ENCODE assay signal across 30 cellular contexts in the genomic region with DNA sequence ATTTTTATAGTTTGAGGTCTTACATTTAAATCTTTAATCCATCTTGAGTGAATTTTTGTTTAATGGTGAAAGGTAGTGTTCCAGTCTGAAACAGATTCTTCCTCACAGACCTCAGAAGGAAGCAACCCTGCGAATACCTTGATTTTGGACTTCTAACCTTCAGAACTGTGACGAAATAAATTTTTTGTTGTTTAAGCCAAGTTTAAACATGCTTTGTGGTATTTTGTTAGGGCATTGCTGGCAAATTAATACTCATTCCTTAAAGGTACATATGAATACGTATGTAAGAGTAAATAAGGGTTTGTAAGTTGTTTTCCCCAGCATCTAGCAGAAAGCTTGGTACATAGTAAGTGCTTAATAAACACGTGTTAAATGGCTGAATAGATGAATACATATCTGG.
"Had no signal": no experiment of that assay in that cellular context is flagged by ENCODE, and none has a peak within 500 bp of the region (broad histone marks: within the 10 kb centered on the region; RNA-seq: fewer than 3 reads in every experiment).

No MANE protein-coding gene starts in this region.

- DNase-seq: hippocampal formation; kidney glomerular epithelial cell; left cardiac atrium; lower lobe of right lung; mesendoderm; naive B cell; natural killer cell; nephron progenitor cell; occipital lobe; ovary; right lobe of liver; stimulated activated CD4-positive, alpha-beta T cell treated with anti-CD3 and anti-CD28 coated beads, Interleukin-1b, Interleukin-23, amount 100 ng/mL, for 48 hours; stimulated activated CD4-positive, alpha-beta T cell treated with anti-CD3 and anti-CD28 coated beads, Interleukin-2, amount 100 ng/mL, for 48 hours; stimulated activated CD4-positive, alpha-beta T cell treated with anti-CD3 and anti-CD28 coated beads, Interleukin-4, amount 100 ng/mL, for 4 hours; stimulated activated CD8-positive, alpha-beta memory T cell treated with anti-CD3 and anti-CD28 coated beads, Interleukin-4, amount 100 ng/mL, for 48 hours; stimulated activated naive CD4-positive, alpha-beta T cell treated with Interleukin-2 at 50 U/mL for 16 hours; stimulated activated naive CD8-positive, alpha-beta T cell treated with anti-CD3 and anti-CD28 coated beads, Interleukin-15, amount 100 ng/mL, for 72 hours; substantia nigra; uterus had no signal

- H3K36me3 ChIP-seq: lower lobe of right lung, neural progenitor cell, neutrophil, ovary, right atrium auricular region, right lobe of liver, tibial nerve, uterus had no signal

- H3K4me3 ChIP-seq: lower lobe of right lung, neural progenitor cell, ovary, right atrium auricular region, right lobe of liver, smooth muscle cell, tibial nerve, uterus had no signal

- H3K4me1 Mint-ChIP-seq: naive B cell; natural killer cell; neural progenitor cell; stimulated activated memory B cell treated with anti-CD40 and anti-IgM and Interleukin-4, amounts not matched to agents 10 μg/mL and 1 μg/mL and 100 μg/mL, for 72 hours; stimulated activated naive CD8-positive, alpha-beta T cell treated with anti-CD3 and anti-CD28 coated beads, Interleukin-15, amount 100 ng/mL, for 72 hours had no signal

- H3K36me3 Mint-ChIP-seq: mesothelial cell of epicardium; natural killer cell; neural progenitor cell; stimulated activated memory B cell treated with anti-CD40 and anti-IgM and Interleukin-4, amounts not matched to agents 10 μg/mL and 1 μg/mL and 100 μg/mL, for 72 hours; type B pancreatic cell had no signal

- ATAC-seq: left cardiac atrium; left lobe of liver; lower lobe of right lung; natural killer cell; right lobe of liver; stimulated activated memory B cell treated with anti-CD40 and anti-IgM and Interleukin-4, amounts not matched to agents 10 μg/mL and 1 μg/mL and 100 μg/mL, for 72 hours; stimulated activated naive CD8-positive, alpha-beta T cell treated with anti-CD3 and anti-CD28 coated beads, Interleukin-15, amount 100 ng/mL, for 72 hours had no signal

- H3K27ac Mint-ChIP-seq: mesothelial cell of epicardium; naive B cell; natural killer cell; nephron progenitor cell; neural progenitor cell; progenitor cell of endocrine pancreas; stimulated activated memory B cell treated with anti-CD40 and anti-IgM and Interleukin-4, amounts not matched to agents 10 μg/mL and 1 μg/mL and 100 μg/mL, for 72 hours; type B pancreatic cell had no signal

- H3K27ac ChIP-seq: lower lobe of right lung, neural progenitor cell, neutrophil, ovary, right atrium auricular region, right lobe of liver, tibial nerve, uterus had no signal

- H3K27me3 ChIP-seq: neural progenitor cell, neutrophil, ovary, right atrium auricular region, right lobe of liver, tibial nerve, uterus had no signal

- H3K4me2 ChIP-seq: neural progenitor cell, smooth muscle cell had no signal

- H3K9ac ChIP-seq: neural progenitor cell had no signal

- H3K4me3 Mint-ChIP-seq: mesothelial cell of epicardium; naive B cell; natural killer cell; nephron progenitor cell; neural progenitor cell; stimulated activated memory B cell treated with anti-CD40 and anti-IgM and Interleukin-4, amounts not matched to agents 10 μg/mL and 1 μg/mL and 100 μg/mL, for 72 hours; stimulated activated naive CD8-positive, alpha-beta T cell treated with anti-CD3 and anti-CD28 coated beads, Interleukin-15, amount 100 ng/mL, for 72 hours; type B pancreatic cell had no signal

- H3K9me3 ChIP-seq: lower lobe of right lung, neutrophil, ovary, right atrium auricular region, right lobe of liver, uterus had no signal

- H3K27me3 Mint-ChIP-seq: stimulated activated naive CD8-positive, alpha-beta T cell treated with anti-CD3 and anti-CD28 coated beads, Interleukin-15, amount 100 ng/mL, for 72 hours had no signal

- FAIRE-seq: keratinocyte had no signal

- H3K4me1 ChIP-seq: lower lobe of right lung, neural progenitor cell, right atrium auricular region, uterus had no signal

- H2AFZ ChIP-seq: neural progenitor cell had no signal
